ENCODE assay signal across 9 cellular contexts in genomic region chr10:43160067-43160918, GRCh38. TPM values are rescaled to one million over a fixed set of nuclear protein-coding genes. Genes with fewer than 3 reads are reported as not detected.
A peak's percentile ranks its signal among the peaks of the same experiment; 100 is the strongest.
DNase-seq lines count a peak whose midpoint lies in the region; ATAC-seq lines count a peak whose summit lies in the region.
"Had no signal": no experiment of that assay in that cellular context is flagged by ENCODE, and none has a peak within 500 bp of the region (broad histone marks: within the 10 kb centered on the region; RNA-seq: fewer than 3 reads in every experiment).

No MANE protein-coding gene starts in this region.

- peaks cover 3 to 39% (median 11%) of the 10 kb centered on the region in 3 experiments for H3K36me3 ChIP-seq in naive thymus-derived CD4-positive, alpha-beta T cell (ENCODE audit: control insufficient read depth in 2 of 3, insufficient read depth in 3 of 3, low read length in 3 of 3)

- intact Hi-C loops in naive thymus-derived CD4-positive, alpha-beta T cell (cut with micrococcal nuclease) = loop anchor here in 1 of 2 donors (2.0 kb wide), 1 partner anchor 19 kb away; no protein-coding TSS in a partner anchor

- H3K9me3 ChIP-seq in naive thymus-derived CD4-positive, alpha-beta T cell (ENCODE audit: control insufficient read depth in 2 of 3, low read length in 3 of 3) = no peaks in the 10 kb centered on the region

- peaks cover 69% of the 10 kb centered on the region for H3K4me1 Mint-ChIP-seq in activated T-cell treated with anti-CD3 and anti-CD28 coated beads, Interleukin-2, amount 50 U/mL, for 72 hours (ENCODE audit: low read depth)
- H3K4me1 Mint-ChIP-seq in naive thymus-derived CD4-positive, alpha-beta T cell = peaks cover 34 to 61% (median 56%) of the 10 kb centered on the region in 7 donors

- peaks cover 7 to 9% of the 10 kb centered on the region in 2 donors for H3K4me1 ChIP-seq in naive thymus-derived CD4-positive, alpha-beta T cell (ENCODE audit: control insufficient read depth in 2 of 2, insufficient read depth in 2 of 2, low read length in 2 of 2)

- POLR2A ChIA-PET in naive thymus-derived CD4-positive, alpha-beta T cell (lab: Charles Lee) = interaction anchor here (0.6 to 1.1 kb wide), 2 partner anchors 10 to 376 kb away, joined by 3 to 4 read pairs; no protein-coding TSS in a partner anchor

- no peaks in the 10 kb centered on the region for H3K27me3 Mint-ChIP-seq in activated T-cell treated with anti-CD3 and anti-CD28 coated beads, Interleukin-2, amount 50 U/mL, for 72 hours (ENCODE audit: low read depth)
- H3K27me3 Mint-ChIP-seq in naive thymus-derived CD4-positive, alpha-beta T cell = no peaks in the 10 kb centered on the region

- peak overlapping the region; percentile 31 to 63 for H3K4me3 Mint-ChIP-seq in activated T-cell treated with anti-CD3 and anti-CD28 coated beads, Interleukin-2, amount 50 U/mL, for 72 hours
- H3K4me3 Mint-ChIP-seq in naive thymus-derived CD4-positive, alpha-beta T cell = no peak overlapping the region

- H3K9me3 Mint-ChIP-seq in activated T-cell treated with anti-CD3 and anti-CD28 coated beads, Interleukin-2, amount 50 U/mL, for 72 hours = no peaks in the 10 kb centered on the region
- peaks cover 0 to 1% (median 0%) of the 10 kb centered on the region in 11 donors for H3K9me3 Mint-ChIP-seq in naive thymus-derived CD4-positive, alpha-beta T cell

- no peaks in the 10 kb centered on the region for H3K27me3 ChIP-seq in naive thymus-derived CD4-positive, alpha-beta T cell (ENCODE audit: control insufficient read depth in 2 of 2, insufficient read depth in 2 of 2, low read length in 2 of 2)

- CTCF ChIA-PET in naive thymus-derived CD4-positive, alpha-beta T cell (lab: Charles Lee) = no interaction called here

- H3K27ac ChIP-seq in naive thymus-derived CD4-positive, alpha-beta T cell (ENCODE audit: low read depth, low read length) = no peak overlapping the region
- H3K27ac ChIP-seq: 22Rv1 had no signal

- peak overlapping the region; percentile 90 for H3K27ac Mint-ChIP-seq in activated T-cell treated with anti-CD3 and anti-CD28 coated beads, Interleukin-2, amount 50 U/mL, for 72 hours
- peak overlapping the region in 5 of 9 donors; percentile 1 to 63 (median 35) for H3K27ac Mint-ChIP-seq in naive thymus-derived CD4-positive, alpha-beta T cell

- peak; percentile 50 for ATAC-seq in HG03108 (IDR thresholded peaks at IDR 0.05; ENCODE audit: unreplicated experiment)
- peak; percentile 80 to 82 for ATAC-seq in activated T-cell treated with anti-CD3 and anti-CD28 coated beads, Interleukin-2, amount 50 U/mL, for 72 hours (replicated peaks in 1 of 2)
- ATAC-seq in naive thymus-derived CD4-positive, alpha-beta T cell = peak; percentile 76

- peak; percentile 36 for DNase-seq in NK-92 treated with Interleukin-12 subunit alpha and Interleukin-12 subunit beta, amount 100 ng/mL, for 24 hours (lab: John Stamatoyannopoulos, UW)
- DNase-seq in NK-92 (lab: John Stamatoyannopoulos, UW; ENCODE audit: unreplicated experiment) (no peak), DMS153 treated with DMSO at 0.1 percent for 48 hours (lab: John Stamatoyannopoulos, UW; ENCODE audit: unreplicated experiment) (no peak), NCI-H345 treated with DMSO at 0.1 percent for 48 hours (lab: John Stamatoyannopoulos, UW; ENCODE audit: unreplicated experiment) (no peak), KG1 (lab: John Stamatoyannopoulos, UW) (no peak)
- peak; percentile 52 to 60 for DNase-seq in activated T-cell treated with anti-CD3 and anti-CD28 coated beads, Interleukin-2, amount 50 U/mL, for 72 hours
- no peak for DNase-seq in naive thymus-derived CD4-positive, alpha-beta T cell

- peaks cover 7 to 36% of the 10 kb centered on the region in 2 donors for H3K36me3 Mint-ChIP-seq in activated T-cell treated with anti-CD3 and anti-CD28 coated beads, Interleukin-2, amount 50 U/mL, for 72 hours (ENCODE audit: insufficient read depth in 2 of 2)
- peaks cover 15 to 49% (median 42%) of the 10 kb centered on the region in 5 donors for H3K36me3 Mint-ChIP-seq in naive thymus-derived CD4-positive, alpha-beta T cell

- H3K4me3 ChIP-seq in naive thymus-derived CD4-positive, alpha-beta T cell (ENCODE audit: low read length) = no peak overlapping the region

RNA-seq across cellular contexts. Expression of gene CSGALNACT2, which starts 22.0 kb away (rescaled TPM):
- 10 to 100 TPM; 51.3 to 55.2 TPM for total RNA-seq in activated T-cell treated with anti-CD3 and anti-CD28 coated beads, Interleukin-2, amount 50 U/mL, for 72 hours
- 10 to 100 TPM; 47.3 to 57.5 (median 52.3) TPM for total RNA-seq in naive thymus-derived CD4-positive, alpha-beta T cell
- 10 to 100 TPM; 19.0 to 23.0 TPM for polyA plus RNA-seq in naive thymus-derived CD4-positive, alpha-beta T cell

Comparison
In these comparisons a context has a peak if more than half of its experiments do, and no peak if none do; other contexts are left out.
1. DNase-seq: peak in NK-92 treated with Interleukin-12 subunit alpha and Interleukin-12 subunit beta, amount 100 ng/mL, for 24 hours (single experiment) and activated T-cell treated with anti-CD3 and anti-CD28 coated beads, Interleukin-2, amount 50 U/mL, for 72 hours (2 of 2); none in NK-92 (single experiment), naive thymus-derived CD4-positive, alpha-beta T cell (0 of 9), DMS153 treated with DMSO at 0.1 percent for 48 hours (single experiment), NCI-H345 treated with DMSO at 0.1 percent for 48 hours (single experiment) and KG1 (single experiment).
2. H3K4me3 Mint-ChIP-seq: peak in activated T-cell treated with anti-CD3 and anti-CD28 coated beads, Interleukin-2, amount 50 U/mL, for 72 hours (2 of 2); none in naive thymus-derived CD4-positive, alpha-beta T cell (0 of 10).
3. Peak in every context shown above with its lines, with median percentiles within 50 percentile points of each other: ATAC-seq.